Comparison of ENCODE assay signal across 1 cellular context in genomic region chr22:20259336-20259705, GRCh38.
TF ChIP-seq lines count a peak whose summit lies in the region.

No MANE protein-coding gene starts in this region.

TF ChIP-seq in K562, 482 proteins besides CTCF, POLR2A, EP300 and RAD21 (continued from another document and continues in another):
- TF ChIP-seq YY1 (IDR thresholded peaks at IDR 0.05; ENCODE audit: borderline replicate concordance in 1 of 3, control insufficient read depth in 1 of 3, extremely low read depth in 1 of 3, insufficient read depth in 3 of 3, insufficient read length in 1 of 3, insufficient replicate concordance in 2 of 3, low read depth in 1 of 3, low read length in 2 of 3) (peak in 1 of 3 experiments; percentile 4), RBM14 (IDR thresholded peaks at IDR 0.05; ENCODE audit: borderline replicate concordance, insufficient read depth, low read depth, low read length) (no peak), BHLHE40 (IDR thresholded peaks at IDR 0.05; ENCODE audit: low read length) (no peak), IFI16 (CRISPR knock-in tag; IDR thresholded peaks at IDR 0.05) (no peak), ZBTB7A (IDR thresholded peaks at IDR 0.05; ENCODE audit: borderline replicate concordance, control insufficient read depth, low read depth, low read length) (no peak), SMAD1 (IDR thresholded peaks at IDR 0.05; ENCODE audit: low read depth, low read length, partially characterized antibody) (no peak), HMGN3 (IDR thresholded peaks at IDR 0.05; ENCODE audit: borderline replicate concordance, extremely low read depth, insufficient read length, low read depth, low read length) (peak; percentile 72), TAF1 (IDR thresholded peaks at IDR 0.05; ENCODE audit: control insufficient read depth, extremely low read depth, insufficient read depth, low read length, severe bottlenecking) (no peak), CHD4 (IDR thresholded peaks at IDR 0.05; ENCODE audit: insufficient read depth, insufficient replicate concordance, low read depth, low read length, poor library complexity, severe bottlenecking) (no peak), NRF1 (conservative IDR thresholded peaks at IDR 0.05 in 1 of 2, IDR thresholded peaks at IDR 0.05 in 1 of 2) (peak; percentile 75 to 80), ZNF274 (IDR thresholded peaks at IDR 0.05; ENCODE audit: borderline replicate concordance, low read depth, low read length) (no peak), HMGXB4 (CRISPR knock-in tag; IDR thresholded peaks at IDR 0.05) (no peak), TAF15 (IDR thresholded peaks at IDR 0.05; ENCODE audit: low read depth, low read length) (0 out of 2 replicates have a peak, but pooled peaks have one; percentile 46), RNF2 (IDR thresholded peaks at IDR 0.05) (no peak), JUND (IDR thresholded peaks at IDR 0.05; ENCODE audit: borderline replicate concordance, low read depth, low read length) (no peak), JUND (tag; IDR thresholded peaks at IDR 0.05; ENCODE audit: borderline replicate concordance, low read depth, low read length) (no peak), CHAMP1 (IDR thresholded peaks at IDR 0.05) (no peak), THAP12 (CRISPR knock-in tag; IDR thresholded peaks at IDR 0.05) (peak; percentile 52; the same call in 1 of the 2 replicates), AFF4 (CRISPR knock-in tag; IDR thresholded peaks at IDR 0.05) (no peak), NKRF (IDR thresholded peaks at IDR 0.05; ENCODE audit: borderline replicate concordance) (no peak), ZFP30 (CRISPR knock-in tag; IDR thresholded peaks at IDR 0.05; ENCODE audit: borderline replicate concordance) (no peak), HBP1 (CRISPR knock-in tag; IDR thresholded peaks at IDR 0.05) (no peak), EZH2 (IDR thresholded peaks at IDR 0.05; ENCODE audit: borderline replicate concordance, low read depth, low read length) (no peak), LCOR (CRISPR knock-in tag; IDR thresholded peaks at IDR 0.05) (no peak), COPS2 (conservative IDR thresholded peaks at IDR 0.05) (no peak), ZNF77 (CRISPR knock-in tag; IDR thresholded peaks at IDR 0.05) (no peak), ZHX1 (conservative IDR thresholded peaks at IDR 0.05; ENCODE audit: low read length) (no peak), E2F1 (CRISPR knock-in tag; IDR thresholded peaks at IDR 0.05) (no peak), ILF3 (IDR thresholded peaks at IDR 0.05; ENCODE audit: borderline replicate concordance) (no peak), ZNF79 (CRISPR knock-in tag; IDR thresholded peaks at IDR 0.05; ENCODE audit: low read depth) (no peak), RNF219 (CRISPR knock-in tag; IDR thresholded peaks at IDR 0.05) (no peak), NCOA4 (IDR thresholded peaks at IDR 0.05; ENCODE audit: partially characterized antibody) (no peak), U2AF1 (optimal IDR thresholded peaks at IDR 0.05; ENCODE audit: low read depth, low read length) (no peak), ZC3H4 (CRISPR knock-in tag; IDR thresholded peaks at IDR 0.05; ENCODE audit: borderline replicate concordance) (0 out of 2 replicates have a peak, but pooled peaks have one; percentile 2), SRSF7 (optimal IDR thresholded peaks at IDR 0.05; ENCODE audit: low read depth, low read length) (no peak), MAFF (IDR thresholded peaks at IDR 0.05; ENCODE audit: low read length) (no peak), ZNF764 (CRISPR knock-in tag; IDR thresholded peaks at IDR 0.05; ENCODE audit: low read depth) (no peak), FIP1L1 (IDR thresholded peaks at IDR 0.05; ENCODE audit: low read depth, low read length, poor library complexity, severe bottlenecking) (no peak), FOXM1 (IDR thresholded peaks at IDR 0.05; ENCODE audit: low read depth) (no peak), FOXM1 (CRISPR knock-in tag; IDR thresholded peaks at IDR 0.05; ENCODE audit: low read depth) (0 out of 2 replicates have a peak, but pooled peaks have one; percentile 21)
